29 cellular contexts compared by ENCODE assay signal in genomic region chr5:163964650-163965049, GRCh38.
DNase-seq lines count a peak whose midpoint lies in the region; TF ChIP-seq lines count a peak whose summit lies in the region.
"Had no signal": no experiment of that assay in that cellular context is flagged by ENCODE, and none has a peak within 500 bp of the region (broad histone marks: within the 10 kb centered on the region; RNA-seq: fewer than 3 reads in every experiment).

No MANE protein-coding gene starts in this region.

- no peaks in the 10 kb centered on the region for H3K27me3 ChIP-seq in tibial artery
- H3K27me3 ChIP-seq: foreskin keratinocyte, transverse colon had no signal

- no peak overlapping the region for H3K4me3 ChIP-seq in tibial artery
- H3K4me3 ChIP-seq: left ventricle myocardium inferior, transverse colon had no signal

- no peaks in the 10 kb centered on the region for H3K36me3 ChIP-seq in tibial artery
- H3K36me3 ChIP-seq: left ventricle myocardium inferior, transverse colon had no signal

- intact Hi-C loops in tibial artery (cut with DNase I; ENCODE audit: low total_unique reads), result no loop called here

- no peak for TF ChIP-seq CTCF in tibial artery (IDR thresholded peaks at IDR 0.05)

- no peaks in the 10 kb centered on the region for H3K9me3 ChIP-seq in tibial artery
- H3K9me3 ChIP-seq: left ventricle myocardium inferior, transverse colon had no signal

- no peaks in the 10 kb centered on the region for H3K4me1 ChIP-seq in tibial artery
- H3K4me1 ChIP-seq: foreskin keratinocyte, left ventricle myocardium inferior, transverse colon had no signal

- DNase-seq in NCI-H2171 treated with DMSO at 0.1 percent for 48 hours (lab: John Stamatoyannopoulos, UW) (peak; percentile 25), NCI-H2171 (lab: John Stamatoyannopoulos, UW) (no peak), amniotic epithelial cell (ENCODE audit: low read depth) (peak; percentile 9), inferior parietal cortex (ENCODE audit: extremely low spot score) (peak; percentile 13), superior temporal gyrus (ENCODE audit: extremely low spot score) (peak; percentile 21), tibial artery (no peak), NK-92 (lab: John Stamatoyannopoulos, UW; ENCODE audit: unreplicated experiment) (no peak)
- DNase-seq in stimulated activated CD4-positive, alpha-beta T cell treated with anti-CD3 and anti-CD28 coated beads, Interleukin-4, amount 100 ng/mL, for 4 hours, result no peak
- DNase-seq: activated CD4-positive, alpha-beta T cell treated with anti-CD3 and anti-CD28 coated beads, Interleukin-2, amount 50 U/mL, for 1 hour; activated CD8-positive, alpha-beta memory T cell treated with anti-CD3 and anti-CD28 coated beads, Interleukin-2, amount 10 ng/mL, durations not matched to agents 7 days and 5 days; activated T-cell treated with anti-CD3 and anti-CD28 coated beads, Interleukin-2, amount 50 U/mL, for 72 hours; aorta; CD8-positive, alpha-beta T cell; DMS53; foreskin keratinocyte; GDM1; left ventricle myocardium inferior; naive thymus-derived CD8-positive, alpha-beta T cell; NCI-H187 treated with DMSO at 0.1 percent for 48 hours; NCI-H345; NCI-H774; PC-3; posterior cingulate gyrus; SHP77; stimulated activated CD4-positive, alpha-beta T cell treated with anti-CD3 and anti-CD28 coated beads, Interleukin-15, amount 100 ng/mL, for 24 hours; stimulated activated naive CD8-positive, alpha-beta T cell treated with anti-CD3 and anti-CD28 coated beads, Interleukin-15, amount 100 ng/mL, for 72 hours; T-helper 9 cell; transverse colon had no signal

- H3K27ac ChIP-seq in tibial artery, result no peak overlapping the region
- H3K27ac ChIP-seq: foreskin keratinocyte, KMS-11, left ventricle myocardium inferior, transverse colon had no signal

Comparison
In these comparisons a context has a peak if more than half of its experiments do, and no peak if none do; other contexts are left out.
1. DNase-seq: peak in NCI-H2171 treated with DMSO at 0.1 percent for 48 hours (single experiment), amniotic epithelial cell (single experiment), inferior parietal cortex (single experiment) and superior temporal gyrus (single experiment); none in NCI-H2171 (single experiment), tibial artery (0 of 2), NK-92 (single experiment) and stimulated activated CD4-positive, alpha-beta T cell treated with anti-CD3 and anti-CD28 coated beads, Interleukin-4, amount 100 ng/mL, for 4 hours (0 of 2).